ENCODE assay signal across 1 cellular context in the genomic region with DNA sequence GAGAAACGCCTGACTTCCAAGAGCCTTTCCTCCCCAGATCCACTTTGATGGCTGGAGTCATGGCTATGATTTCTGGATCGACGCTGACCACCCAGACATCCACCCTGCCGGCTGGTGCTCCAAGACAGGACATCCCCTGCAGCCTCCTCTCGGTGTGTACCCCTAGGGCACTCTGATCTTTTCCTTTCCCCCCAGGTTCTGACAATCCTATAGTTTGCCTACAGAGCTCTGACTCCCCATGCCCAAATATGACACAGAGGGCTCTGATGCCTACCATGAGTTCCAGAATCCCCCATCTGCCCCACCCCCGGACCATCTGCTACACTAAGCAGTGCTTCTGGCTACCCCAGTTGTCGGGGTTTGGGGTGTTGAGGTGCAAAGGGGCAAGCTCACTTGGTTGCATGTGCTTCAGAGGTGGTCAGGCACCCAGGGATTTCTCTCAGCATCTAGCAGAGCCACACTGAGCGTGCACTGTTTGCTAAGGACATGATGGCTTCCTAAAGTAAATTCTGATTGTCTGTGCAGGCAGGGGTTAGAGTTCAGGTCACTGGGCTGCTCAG.
A peak's percentile ranks its signal among the peaks of the same experiment; 100 is the strongest.
TF ChIP-seq lines count a peak whose summit lies in the region.

No MANE protein-coding gene starts in this region.

TF ChIP-seq in HepG2, 621 proteins besides CTCF, POLR2A, EP300 and RAD21 (continued from another document and continues in another):
- TF ChIP-seq, protein P1, sequence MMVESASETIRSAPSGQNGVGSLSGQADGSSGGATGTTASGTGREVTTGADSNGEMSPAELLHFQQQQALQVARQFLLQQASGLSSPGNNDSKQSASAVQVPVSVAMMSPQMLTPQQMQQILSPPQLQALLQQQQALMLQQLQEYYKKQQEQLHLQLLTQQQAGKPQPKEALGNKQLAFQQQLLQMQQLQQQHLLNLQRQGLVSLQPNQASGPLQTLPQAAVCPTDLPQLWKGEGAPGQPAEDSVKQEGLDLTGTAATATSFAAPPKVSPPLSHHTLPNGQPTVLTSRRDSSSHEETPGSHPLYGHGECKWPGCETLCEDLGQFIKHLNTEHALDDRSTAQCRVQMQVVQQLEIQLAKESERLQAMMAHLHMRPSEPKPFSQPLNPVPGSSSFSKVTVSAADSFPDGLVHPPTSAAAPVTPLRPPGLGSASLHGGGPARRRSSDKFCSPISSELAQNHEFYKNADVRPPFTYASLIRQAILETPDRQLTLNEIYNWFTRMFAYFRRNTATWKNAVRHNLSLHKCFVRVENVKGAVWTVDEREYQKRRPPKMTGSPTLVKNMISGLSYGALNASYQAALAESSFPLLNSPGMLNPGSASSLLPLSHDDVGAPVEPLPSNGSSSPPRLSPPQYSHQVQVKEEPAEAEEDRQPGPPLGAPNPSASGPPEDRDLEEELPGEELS (CRISPR knock-in tag; IDR thresholded peaks at IDR 0.05): no peak
- TF ChIP-seq, protein P2, sequence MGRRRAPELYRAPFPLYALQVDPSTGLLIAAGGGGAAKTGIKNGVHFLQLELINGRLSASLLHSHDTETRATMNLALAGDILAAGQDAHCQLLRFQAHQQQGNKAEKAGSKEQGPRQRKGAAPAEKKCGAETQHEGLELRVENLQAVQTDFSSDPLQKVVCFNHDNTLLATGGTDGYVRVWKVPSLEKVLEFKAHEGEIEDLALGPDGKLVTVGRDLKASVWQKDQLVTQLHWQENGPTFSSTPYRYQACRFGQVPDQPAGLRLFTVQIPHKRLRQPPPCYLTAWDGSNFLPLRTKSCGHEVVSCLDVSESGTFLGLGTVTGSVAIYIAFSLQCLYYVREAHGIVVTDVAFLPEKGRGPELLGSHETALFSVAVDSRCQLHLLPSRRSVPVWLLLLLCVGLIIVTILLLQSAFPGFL (CRISPR knock-in tag; IDR thresholded peaks at IDR 0.05): no peak
- TF ChIP-seq HDAC1 (CRISPR knock-in tag; IDR thresholded peaks at IDR 0.05): no peak
- no peak for TF ChIP-seq ZKSCAN5 (CRISPR knock-in tag; IDR thresholded peaks at IDR 0.05)
- no peak for TF ChIP-seq ZNF33B (CRISPR knock-in tag; IDR thresholded peaks at IDR 0.05)
- no peak for TF ChIP-seq HOXA9 (CRISPR knock-in tag; IDR thresholded peaks at IDR 0.05; ENCODE audit: borderline replicate concordance)
- no peak for TF ChIP-seq KAT8 (CRISPR knock-in tag; IDR thresholded peaks at IDR 0.05)
- TF ChIP-seq, protein P3, sequence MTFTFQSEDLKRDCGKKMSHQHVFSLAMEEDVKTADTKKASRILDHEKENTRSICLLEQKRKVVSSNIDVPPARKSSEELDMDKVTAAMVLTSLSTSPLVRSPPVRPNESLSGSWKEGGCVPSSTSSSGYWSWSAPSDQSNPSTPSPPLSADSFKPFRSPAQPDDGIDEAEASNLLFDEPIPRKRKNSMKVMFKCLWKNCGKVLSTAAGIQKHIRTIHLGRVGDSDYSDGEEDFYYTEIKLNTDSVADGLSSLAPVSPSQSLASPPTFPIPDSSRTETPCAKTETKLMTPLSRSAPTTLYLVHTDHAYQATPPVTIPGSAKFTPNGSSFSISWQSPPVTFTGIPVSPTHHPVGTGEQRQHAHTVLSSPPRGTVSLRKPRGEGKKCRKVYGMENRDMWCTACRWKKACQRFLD (CRISPR knock-in tag; IDR thresholded peaks at IDR 0.05; ENCODE audit: borderline replicate concordance): no peak
- TF ChIP-seq RFXAP (CRISPR knock-in tag; IDR thresholded peaks at IDR 0.05; ENCODE audit: borderline replicate concordance): 0 out of 2 replicates have a peak, but pooled peaks have one; percentile 29
- TF ChIP-seq PHF8 (CRISPR knock-in tag; IDR thresholded peaks at IDR 0.05): no peak
- TF ChIP-seq ZNF546 (CRISPR knock-in tag; conservative IDR thresholded peaks at IDR 0.05): no peak
- TF ChIP-seq SP5 (CRISPR knock-in tag; IDR thresholded peaks at IDR 0.05; ENCODE audit: borderline replicate concordance, low read depth): no peak
- TF ChIP-seq SOX5 (CRISPR knock-in tag; IDR thresholded peaks at IDR 0.05; ENCODE audit: borderline replicate concordance): 0 out of 2 replicates have a peak, but pooled peaks have one; percentile 13
- TF ChIP-seq ZNF572 (CRISPR knock-in tag; IDR thresholded peaks at IDR 0.05): peak; percentile 81; the same call in 1 of the 2 replicates
- TF ChIP-seq, protein P4, sequence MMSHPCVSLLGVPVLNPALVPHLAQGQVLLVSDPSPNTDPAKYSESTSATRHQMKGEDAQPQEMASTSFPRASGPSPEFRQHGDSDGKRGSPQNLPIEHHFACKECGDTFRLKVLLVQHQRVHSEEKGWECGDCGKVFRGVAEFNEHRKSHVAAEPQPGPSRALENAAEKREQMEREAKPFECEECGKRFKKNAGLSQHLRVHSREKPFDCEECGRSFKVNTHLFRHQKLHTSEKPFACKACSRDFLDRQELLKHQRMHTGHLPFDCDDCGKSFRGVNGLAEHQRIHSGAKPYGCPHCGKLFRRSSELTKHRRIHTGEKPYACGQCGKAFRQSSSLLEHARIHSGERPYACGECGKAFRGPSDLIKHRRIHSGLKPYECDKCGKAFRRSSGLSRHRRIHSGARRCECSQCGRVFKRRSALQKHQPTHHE (CRISPR knock-in tag; IDR thresholded peaks at IDR 0.05; ENCODE audit: borderline replicate concordance): no peak
- TF ChIP-seq ZNF567 (CRISPR knock-in tag; IDR thresholded peaks at IDR 0.05; ENCODE audit: borderline replicate concordance): 0 out of 2 replicates have a peak, but pooled peaks have one; percentile 34
- no peak for TF ChIP-seq ZSCAN20 (CRISPR knock-in tag; IDR thresholded peaks at IDR 0.05; ENCODE audit: borderline replicate concordance)
- TF ChIP-seq ZSCAN25 (CRISPR knock-in tag; IDR thresholded peaks at IDR 0.05): no peak
- no peak for TF ChIP-seq XRCC5 (optimal IDR thresholded peaks at IDR 0.05; ENCODE audit: low read length)
- no peak for TF ChIP-seq FOXP1 (IDR thresholded peaks at IDR 0.05)
- TF ChIP-seq FOXP1 (CRISPR knock-in tag; IDR thresholded peaks at IDR 0.05): no peak
- TF ChIP-seq, protein P5, sequence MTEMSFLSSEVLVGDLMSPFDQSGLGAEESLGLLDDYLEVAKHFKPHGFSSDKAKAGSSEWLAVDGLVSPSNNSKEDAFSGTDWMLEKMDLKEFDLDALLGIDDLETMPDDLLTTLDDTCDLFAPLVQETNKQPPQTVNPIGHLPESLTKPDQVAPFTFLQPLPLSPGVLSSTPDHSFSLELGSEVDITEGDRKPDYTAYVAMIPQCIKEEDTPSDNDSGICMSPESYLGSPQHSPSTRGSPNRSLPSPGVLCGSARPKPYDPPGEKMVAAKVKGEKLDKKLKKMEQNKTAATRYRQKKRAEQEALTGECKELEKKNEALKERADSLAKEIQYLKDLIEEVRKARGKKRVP (CRISPR knock-in tag; IDR thresholded peaks at IDR 0.05): no peak
- TF ChIP-seq SKI (IDR thresholded peaks at IDR 0.05; ENCODE audit: partially characterized antibody): no peak
- peak; percentile 50; the same call in 1 of the 2 replicates for TF ChIP-seq HOXA3 (CRISPR knock-in tag; IDR thresholded peaks at IDR 0.05)
- TF ChIP-seq, protein P6, sequence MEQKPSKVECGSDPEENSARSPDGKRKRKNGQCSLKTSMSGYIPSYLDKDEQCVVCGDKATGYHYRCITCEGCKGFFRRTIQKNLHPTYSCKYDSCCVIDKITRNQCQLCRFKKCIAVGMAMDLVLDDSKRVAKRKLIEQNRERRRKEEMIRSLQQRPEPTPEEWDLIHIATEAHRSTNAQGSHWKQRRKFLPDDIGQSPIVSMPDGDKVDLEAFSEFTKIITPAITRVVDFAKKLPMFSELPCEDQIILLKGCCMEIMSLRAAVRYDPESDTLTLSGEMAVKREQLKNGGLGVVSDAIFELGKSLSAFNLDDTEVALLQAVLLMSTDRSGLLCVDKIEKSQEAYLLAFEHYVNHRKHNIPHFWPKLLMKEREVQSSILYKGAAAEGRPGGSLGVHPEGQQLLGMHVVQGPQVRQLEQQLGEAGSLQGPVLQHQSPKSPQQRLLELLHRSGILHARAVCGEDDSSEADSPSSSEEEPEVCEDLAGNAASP (CRISPR knock-in tag; IDR thresholded peaks at IDR 0.05; ENCODE audit: borderline replicate concordance): no peak
- peak; percentile 39; the same call in 1 of the 2 replicates for TF ChIP-seq HNF4A (CRISPR knock-in tag; IDR thresholded peaks at IDR 0.05)
- peak; percentile 64 for TF ChIP-seq RARA (CRISPR knock-in tag; IDR thresholded peaks at IDR 0.05)
- TF ChIP-seq, protein P7, sequence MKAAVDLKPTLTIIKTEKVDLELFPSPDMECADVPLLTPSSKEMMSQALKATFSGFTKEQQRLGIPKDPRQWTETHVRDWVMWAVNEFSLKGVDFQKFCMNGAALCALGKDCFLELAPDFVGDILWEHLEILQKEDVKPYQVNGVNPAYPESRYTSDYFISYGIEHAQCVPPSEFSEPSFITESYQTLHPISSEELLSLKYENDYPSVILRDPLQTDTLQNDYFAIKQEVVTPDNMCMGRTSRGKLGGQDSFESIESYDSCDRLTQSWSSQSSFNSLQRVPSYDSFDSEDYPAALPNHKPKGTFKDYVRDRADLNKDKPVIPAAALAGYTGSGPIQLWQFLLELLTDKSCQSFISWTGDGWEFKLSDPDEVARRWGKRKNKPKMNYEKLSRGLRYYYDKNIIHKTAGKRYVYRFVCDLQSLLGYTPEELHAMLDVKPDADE (CRISPR knock-in tag; IDR thresholded peaks at IDR 0.05): no peak
- TF ChIP-seq, protein P8, sequence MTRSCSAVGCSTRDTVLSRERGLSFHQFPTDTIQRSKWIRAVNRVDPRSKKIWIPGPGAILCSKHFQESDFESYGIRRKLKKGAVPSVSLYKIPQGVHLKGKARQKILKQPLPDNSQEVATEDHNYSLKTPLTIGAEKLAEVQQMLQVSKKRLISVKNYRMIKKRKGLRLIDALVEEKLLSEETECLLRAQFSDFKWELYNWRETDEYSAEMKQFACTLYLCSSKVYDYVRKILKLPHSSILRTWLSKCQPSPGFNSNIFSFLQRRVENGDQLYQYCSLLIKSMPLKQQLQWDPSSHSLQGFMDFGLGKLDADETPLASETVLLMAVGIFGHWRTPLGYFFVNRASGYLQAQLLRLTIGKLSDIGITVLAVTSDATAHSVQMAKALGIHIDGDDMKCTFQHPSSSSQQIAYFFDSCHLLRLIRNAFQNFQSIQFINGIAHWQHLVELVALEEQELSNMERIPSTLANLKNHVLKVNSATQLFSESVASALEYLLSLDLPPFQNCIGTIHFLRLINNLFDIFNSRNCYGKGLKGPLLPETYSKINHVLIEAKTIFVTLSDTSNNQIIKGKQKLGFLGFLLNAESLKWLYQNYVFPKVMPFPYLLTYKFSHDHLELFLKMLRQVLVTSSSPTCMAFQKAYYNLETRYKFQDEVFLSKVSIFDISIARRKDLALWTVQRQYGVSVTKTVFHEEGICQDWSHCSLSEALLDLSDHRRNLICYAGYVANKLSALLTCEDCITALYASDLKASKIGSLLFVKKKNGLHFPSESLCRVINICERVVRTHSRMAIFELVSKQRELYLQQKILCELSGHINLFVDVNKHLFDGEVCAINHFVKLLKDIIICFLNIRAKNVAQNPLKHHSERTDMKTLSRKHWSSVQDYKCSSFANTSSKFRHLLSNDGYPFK (CRISPR knock-in tag; IDR thresholded peaks at IDR 0.05; ENCODE audit: borderline replicate concordance): 0 out of 2 replicates have a peak, but pooled peaks have one; percentile 19
- TF ChIP-seq, protein P9, sequence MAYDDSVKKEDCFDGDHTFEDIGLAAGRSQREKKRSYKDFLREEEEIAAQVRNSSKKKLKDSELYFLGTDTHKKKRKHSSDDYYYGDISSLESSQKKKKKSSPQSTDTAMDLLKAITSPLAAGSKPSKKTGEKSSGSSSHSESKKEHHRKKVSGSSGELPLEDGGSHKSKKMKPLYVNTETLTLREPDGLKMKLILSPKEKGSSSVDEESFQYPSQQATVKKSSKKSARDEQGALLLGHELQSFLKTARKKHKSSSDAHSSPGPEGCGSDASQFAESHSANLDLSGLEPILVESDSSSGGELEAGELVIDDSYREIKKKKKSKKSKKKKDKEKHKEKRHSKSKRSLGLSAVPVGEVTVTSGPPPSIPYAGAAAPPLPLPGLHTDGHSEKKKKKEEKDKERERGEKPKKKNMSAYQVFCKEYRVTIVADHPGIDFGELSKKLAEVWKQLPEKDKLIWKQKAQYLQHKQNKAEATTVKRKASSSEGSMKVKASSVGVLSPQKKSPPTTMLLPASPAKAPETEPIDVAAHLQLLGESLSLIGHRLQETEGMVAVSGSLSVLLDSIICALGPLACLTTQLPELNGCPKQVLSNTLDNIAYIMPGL (CRISPR knock-in tag; IDR thresholded peaks at IDR 0.05; ENCODE audit: borderline replicate concordance in 1 of 2, low read depth in 1 of 2): no peak
- TF ChIP-seq ZNF790 (CRISPR knock-in tag; IDR thresholded peaks at IDR 0.05; ENCODE audit: borderline replicate concordance): no peak
- TF ChIP-seq NFRKB (IDR thresholded peaks at IDR 0.05): no peak
- TF ChIP-seq, protein P10, sequence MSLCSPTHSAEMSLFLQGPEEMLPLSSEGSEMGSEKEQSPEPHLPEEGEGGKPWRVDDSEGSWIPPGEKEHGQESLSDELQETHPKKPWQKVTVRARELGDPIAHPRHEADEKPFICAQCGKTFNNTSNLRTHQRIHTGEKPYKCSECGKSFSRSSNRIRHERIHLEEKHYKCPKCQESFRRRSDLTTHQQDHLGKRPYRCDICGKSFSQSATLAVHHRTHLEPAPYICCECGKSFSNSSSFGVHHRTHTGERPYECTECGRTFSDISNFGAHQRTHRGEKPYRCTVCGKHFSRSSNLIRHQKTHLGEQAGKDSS (CRISPR knock-in tag; IDR thresholded peaks at IDR 0.05; ENCODE audit: borderline replicate concordance, low read depth): no peak
- TF ChIP-seq, protein P11, sequence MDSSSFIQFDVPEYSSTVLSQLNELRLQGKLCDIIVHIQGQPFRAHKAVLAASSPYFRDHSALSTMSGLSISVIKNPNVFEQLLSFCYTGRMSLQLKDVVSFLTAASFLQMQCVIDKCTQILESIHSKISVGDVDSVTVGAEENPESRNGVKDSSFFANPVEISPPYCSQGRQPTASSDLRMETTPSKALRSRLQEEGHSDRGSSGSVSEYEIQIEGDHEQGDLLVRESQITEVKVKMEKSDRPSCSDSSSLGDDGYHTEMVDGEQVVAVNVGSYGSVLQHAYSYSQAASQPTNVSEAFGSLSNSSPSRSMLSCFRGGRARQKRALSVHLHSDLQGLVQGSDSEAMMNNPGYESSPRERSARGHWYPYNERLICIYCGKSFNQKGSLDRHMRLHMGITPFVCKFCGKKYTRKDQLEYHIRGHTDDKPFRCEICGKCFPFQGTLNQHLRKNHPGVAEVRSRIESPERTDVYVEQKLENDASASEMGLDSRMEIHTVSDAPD (CRISPR knock-in tag; IDR thresholded peaks at IDR 0.05): no peak
- no peak for TF ChIP-seq ZNF816 (CRISPR knock-in tag; IDR thresholded peaks at IDR 0.05; ENCODE audit: borderline replicate concordance)
- no peak for TF ChIP-seq ZNF121 (CRISPR knock-in tag; IDR thresholded peaks at IDR 0.05)
- TF ChIP-seq EED (CRISPR knock-in tag; IDR thresholded peaks at IDR 0.05): no peak
- no peak for TF ChIP-seq RFX3 (CRISPR knock-in tag; IDR thresholded peaks at IDR 0.05)
- TF ChIP-seq NFIB (CRISPR knock-in tag; IDR thresholded peaks at IDR 0.05; ENCODE audit: borderline replicate concordance): no peak
